ENCODE assay signal across 8 cellular contexts in the genomic region with DNA sequence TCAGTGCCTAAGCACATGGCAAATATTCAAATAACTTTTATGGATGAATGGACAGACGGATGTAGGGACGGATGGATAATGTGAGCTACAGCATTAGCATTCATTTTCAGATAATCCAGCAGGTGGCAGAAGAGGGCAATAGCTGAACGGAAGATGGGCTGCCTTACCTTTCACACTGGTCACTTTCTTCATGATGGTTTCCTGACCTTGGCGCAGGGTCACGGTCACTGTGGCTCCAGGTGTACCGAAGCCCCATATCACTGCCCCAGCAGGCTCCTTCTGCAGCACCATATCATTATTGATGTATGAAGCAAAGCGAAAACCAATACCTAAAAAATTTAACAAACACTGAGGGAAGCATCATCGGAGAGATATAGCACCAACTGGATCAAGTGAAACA. TPM values are rescaled to one million over a fixed set of nuclear protein-coding genes. Genes with fewer than 3 reads are reported as not detected.
DNase-seq lines count a peak whose midpoint lies in the region; ATAC-seq, FAIRE-seq and TF ChIP-seq lines count a peak whose summit lies in the region.

No MANE protein-coding gene starts in this region.

- CTCF ChIA-PET in HCT116 (lab: Charles Lee), result interaction anchor here (0.6 to 3.0 kb wide), 16 partner anchors 9 to 207 kb away, joined by 3 to 28 read pairs (median 4); a partner anchor contains a TSS
- CTCF ChIA-PET in endothelial cell of umbilical vein (lab: Charles Lee), result interaction anchor here (0.6 to 8.9 kb wide), 45 partner anchors 10 to 207 kb away, joined by 3 to 267 read pairs (median 6); a partner anchor contains a TSS

- H3K27ac ChIP-seq in HCT116 (ENCODE audit: low read depth, low read length) (no peak overlapping the region), WERI-Rb-1 (no peak overlapping the region), endothelial cell of umbilical vein (ENCODE audit: insufficient read depth, low read depth, low read length) (no peak overlapping the region)

- POLR2A ChIA-PET in HCT116 (lab: Charles Lee), result interaction anchor here (0.9 kb wide), 1 partner anchor 125 kb away, joined by 3 read pairs; no protein-coding TSS in a partner anchor
- POLR2A ChIA-PET in endothelial cell of umbilical vein (lab: Charles Lee), result interaction anchor here (1.0 to 1.5 kb wide), 3 partner anchors 84 to 168 kb away, joined by 4 to 5 read pairs (median 4); no protein-coding TSS in a partner anchor

- H3K4me1 ChIP-seq in HCT116 (ENCODE audit: control insufficient read depth in 1 of 2, insufficient read depth in 2 of 2, low read length in 2 of 2), result peaks cover 0 to 12% of the 10 kb centered on the region in 2 experiments; a peak in 2 of 4 replicates
- H3K4me1 ChIP-seq in endothelial cell of umbilical vein (ENCODE audit: control insufficient read depth, extremely low read depth, insufficient read depth, low read length), result peaks cover 12% of the 10 kb centered on the region

- no peaks in the 10 kb centered on the region for H3K79me2 ChIP-seq in HCT116 (ENCODE audit: insufficient read depth, low read length)
- H3K79me2 ChIP-seq in endothelial cell of umbilical vein (ENCODE audit: control insufficient read depth, insufficient read depth, low read length), result no peaks in the 10 kb centered on the region

- no peak overlapping the region for H2AFZ ChIP-seq in HCT116 (ENCODE audit: low read depth, low read length, poor library complexity, severe bottlenecking)
- no peak overlapping the region for H2AFZ ChIP-seq in endothelial cell of umbilical vein (ENCODE audit: low read depth, low read length)

- H3K4me2 ChIP-seq in HCT116 (ENCODE audit: low read length) (no peak overlapping the region), endothelial cell of umbilical vein (ENCODE audit: insufficient read depth, low read length) (no peak overlapping the region)

- H3K9me3 ChIP-seq in HCT116 (ENCODE audit: control insufficient read depth in 1 of 2, insufficient read depth in 1 of 2, low read depth in 1 of 2, low read length in 2 of 2) (no peaks in the 10 kb centered on the region), WERI-Rb-1 (ENCODE audit: severe bottlenecking) (no peaks in the 10 kb centered on the region), endothelial cell of umbilical vein (replicated peaks; ENCODE audit: control insufficient read depth, insufficient read depth, low read length) (no peaks in the 10 kb centered on the region)

- dilution Hi-C loops in endothelial cell of umbilical vein (cut with MboI; ENCODE audit: extremely low pct_ligation_motif_present, low sequenced_read_pairs), result loop anchor here (10.0 kb wide), 1 partner anchor 166 kb away; no protein-coding TSS in a partner anchor

- H3K27me3 ChIP-seq in HCT116 (ENCODE audit: insufficient read depth, low read length) (no peaks in the 10 kb centered on the region), WERI-Rb-1 (ENCODE audit: insufficient read depth, low read depth, severe bottlenecking) (no peaks in the 10 kb centered on the region), endothelial cell of umbilical vein (ENCODE audit: control insufficient read depth in 2 of 2, insufficient read depth in 2 of 2, low read length in 2 of 2) (no peaks in the 10 kb centered on the region)

- H3K36me3 Mint-ChIP-seq in nephron progenitor cell (ENCODE audit: low read depth), result no peaks in the 10 kb centered on the region

- H3K4me3 ChIP-seq in HCT116 (replicated peaks in 1 of 2; ENCODE audit: low read depth in 1 of 2, low read length in 2 of 2) (no peak overlapping the region), WERI-Rb-1 (ENCODE audit: low read depth, low read length) (no peak overlapping the region), endothelial cell of umbilical vein (replicated peaks in 1 of 3; ENCODE audit: insufficient read depth in 1 of 3, low read depth in 1 of 3, low read length in 3 of 3) (no peak overlapping the region)

- no peaks in the 10 kb centered on the region for H4K20me1 ChIP-seq in HCT116 (ENCODE audit: insufficient read depth)
- no peaks in the 10 kb centered on the region for H4K20me1 ChIP-seq in endothelial cell of umbilical vein (replicated peaks; ENCODE audit: control insufficient read depth, extremely low read depth, insufficient read depth, low read length)

- intact Hi-C loops in HCT116 (cut with micrococcal nuclease) (loop anchor here (1.0 kb wide), 4 partner anchors 94 to 198 kb away; no protein-coding TSS in a partner anchor), endothelial cell of umbilical vein (cut with micrococcal nuclease) (loop anchor here (1.0 kb wide), 8 partner anchors 25 to 198 kb away; no protein-coding TSS in a partner anchor)

- RAD21 ChIA-PET in HCT116 (lab: Charles Lee; ENCODE audit: low non-redundant PET in 1 of 2, low total read pairs in 2 of 2, uncharacterized antibody in 2 of 2, unreplicated experiment in 2 of 2), result interaction anchor here (0.6 to 1.1 kb wide), 5 partner anchors 78 to 184 kb away, joined by 3 to 5 read pairs (median 4); no protein-coding TSS in a partner anchor

- no peaks in the 10 kb centered on the region for H3K9me2 ChIP-seq in HCT116 (ENCODE audit: insufficient read depth)

- H3K9ac ChIP-seq in HCT116 (ENCODE audit: low read length) (no peak overlapping the region), endothelial cell of umbilical vein (replicated peaks; ENCODE audit: extremely low read depth, insufficient read depth, low read length) (no peak overlapping the region)

- no peak overlapping the region for H3K27ac Mint-ChIP-seq in nephron progenitor cell

- TF ChIP-seq CTCF in HCT116 (IDR thresholded peaks at IDR 0.05 in 2 of 3, conservative IDR thresholded peaks at IDR 0.05 in 1 of 3; ENCODE audit: borderline replicate concordance in 1 of 3, insufficient read depth in 1 of 3, low read depth in 2 of 3, low read length in 2 of 3) (peak; percentile 40 to 87 (median 67)), WERI-Rb-1 (IDR thresholded peaks at IDR 0.05; ENCODE audit: low read depth, low read length) (peak; percentile 78), endothelial cell of umbilical vein (IDR thresholded peaks at IDR 0.05; ENCODE audit: extremely low read depth in 1 of 2, insufficient read depth in 1 of 2, low read depth in 1 of 2, low read length in 2 of 2) (peak; percentile 61 to 66), nephron progenitor cell (IDR thresholded peaks at IDR 0.05) (peak; percentile 75)

- peak; percentile 94 for TF ChIP-seq RAD21 in HCT116 (IDR thresholded peaks at IDR 0.05; ENCODE audit: low read depth)

- peaks cover 9% of the 10 kb centered on the region for H3K27me3 Mint-ChIP-seq in nephron progenitor cell (ENCODE audit: low read depth, poor library complexity)

- H3K9me3 Mint-ChIP-seq in nephron progenitor cell, result no peaks in the 10 kb centered on the region

- peaks cover 2% of the 10 kb centered on the region for H3K4me1 Mint-ChIP-seq in nephron progenitor cell

- TF ChIP-seq POLR2A in HCT116 (IDR thresholded peaks at IDR 0.05; ENCODE audit: borderline replicate concordance, extremely low read depth, insufficient read depth, insufficient read length), result no peak
- TF ChIP-seq POLR2A in endothelial cell of umbilical vein (IDR thresholded peaks at IDR 0.05; ENCODE audit: low read depth, low read length), result no peak

- H3K36me3 ChIP-seq in HCT116 (ENCODE audit: control insufficient read depth in 1 of 2, insufficient read depth in 2 of 2, low read length in 2 of 2) (no peaks in the 10 kb centered on the region), WERI-Rb-1 (no peaks in the 10 kb centered on the region), endothelial cell of umbilical vein (ENCODE audit: control insufficient read depth in 2 of 2, extremely low read depth in 1 of 2, insufficient read depth in 2 of 2, low read length in 2 of 2) (no peaks in the 10 kb centered on the region)

- no peaks in the 10 kb centered on the region for H3K9me1 ChIP-seq in endothelial cell of umbilical vein (replicated peaks; ENCODE audit: control insufficient read depth, extremely low read depth, insufficient read depth, low read length)

- H3K4me3 Mint-ChIP-seq in nephron progenitor cell, result no peak overlapping the region

- DNase-seq in NCI-H524 (lab: John Stamatoyannopoulos, UW) (peak; percentile 5 to 44), NCI-H524 treated with DMSO at 0.1 percent for 48 hours (lab: John Stamatoyannopoulos, UW) (no peak), HCT116 (ENCODE audit: low read depth, low spot score) (peak; percentile 28), NCI-H2081 treated with DMSO at 0.1 percent for 48 hours (lab: John Stamatoyannopoulos, UW) (peak; percentile 5), WERI-Rb-1 (peak; percentile 43), endothelial cell of umbilical vein (ENCODE audit: low read depth, low spot score) (peak; percentile 64), nephron progenitor cell (peak; percentile 46)

- ATAC-seq in HCT116 (peak; percentile 46), GM18870 (IDR thresholded peaks at IDR 0.05; ENCODE audit: unreplicated experiment) (no peak)

- BruUV-seq in HCT116 (replicated peaks; lab: Mats Ljungman, UMichigan) (no TSS peak), endothelial cell of umbilical vein (replicated peaks; lab: Mats Ljungman, UMichigan) (no TSS peak)

- FAIRE-seq in endothelial cell of umbilical vein (lab: Jason Lieb, UNC), result peak; percentile 93

RNA-seq across cellular contexts. Expression of a gene that starts 4.3 kb away (rescaled TPM):
- 39.2 TPM for total RNA-seq in HCT116 (2021; ENCODE audit: unreplicated experiment)
- polyA plus RNA-seq in HCT116 (2012), result 23.5 and 25.2 TPM in 2 replicates
- 15.1 and 16.9 TPM in 2 replicates for total RNA-seq in endothelial cell of umbilical vein
- 22.1 and 23.9 TPM in 2 replicates for polyA plus RNA-seq in endothelial cell of umbilical vein
- polyA plus RNA-seq in endothelial cell of umbilical vein (2011; cell fraction: cytosol; rRNA removed), result 18.3 TPM in 2 replicates
- 17.3 and 19.9 TPM in 2 replicates for polyA plus RNA-seq in endothelial cell of umbilical vein (2011; cell fraction: nucleus; rRNA removed)
- 24.2 and 28.2 TPM in 2 replicates for polyA plus RNA-seq in endothelial cell of umbilical vein (2012)
- polyA minus RNA-seq in endothelial cell of umbilical vein, result 24.5 and 25.2 TPM in 2 replicates
- 3.2 TPM for polyA minus RNA-seq in endothelial cell of umbilical vein (2011; cell fraction: cytosol; rRNA and poly(A)+ RNA removed)
- polyA minus RNA-seq in endothelial cell of umbilical vein (2011; cell fraction: nucleus; rRNA and poly(A)+ RNA removed), result 7.5 and 8.1 TPM in 2 replicates

RNA-seq across cellular contexts. Expression of a gene that starts 4.5 kb away (rescaled TPM):
- total RNA-seq in HCT116 (2021; ENCODE audit: unreplicated experiment) (12.9 TPM), endothelial cell of umbilical vein (4.7 and 6.1 TPM in 2 replicates)
- polyA plus RNA-seq in HCT116 (2012), result 11.5 and 11.8 TPM in 2 replicates
- 2.8 and 3.9 TPM in 2 replicates for polyA plus RNA-seq in endothelial cell of umbilical vein
- 7.7 and 8.6 TPM in 2 replicates for polyA plus RNA-seq in endothelial cell of umbilical vein (2011; cell fraction: cytosol; rRNA removed)
- polyA plus RNA-seq in endothelial cell of umbilical vein (2011; cell fraction: nucleus; rRNA removed), result 3.3 and 5.8 TPM in 2 replicates
- 9.8 and 15.4 TPM in 2 replicates for polyA plus RNA-seq in endothelial cell of umbilical vein (2012)
- polyA minus RNA-seq in endothelial cell of umbilical vein, result 5.3 and 6.7 TPM in 2 replicates
- 1.8 TPM for polyA minus RNA-seq in endothelial cell of umbilical vein (2011; cell fraction: cytosol; rRNA and poly(A)+ RNA removed)
- 3.1 and 3.5 TPM in 2 replicates for polyA minus RNA-seq in endothelial cell of umbilical vein (2011; cell fraction: nucleus; rRNA and poly(A)+ RNA removed)

RNA-seq across cellular contexts. Expression of a gene that starts 46.5 kb away (rescaled TPM):
- total RNA-seq in HCT116 (2021; ENCODE audit: unreplicated experiment) (29.6 TPM), endothelial cell of umbilical vein (29.6 and 34.4 TPM in 2 replicates)
- 18.8 and 23.3 TPM in 2 replicates for polyA plus RNA-seq in HCT116 (2012)
- 22.4 and 24.3 TPM in 2 replicates for polyA plus RNA-seq in endothelial cell of umbilical vein
- 17.4 and 20.9 TPM in 2 replicates for polyA plus RNA-seq in endothelial cell of umbilical vein (2011; cell fraction: cytosol; rRNA removed)
- 124 and 125 TPM in 2 replicates for polyA plus RNA-seq in endothelial cell of umbilical vein (2011; cell fraction: nucleus; rRNA removed)
- polyA plus RNA-seq in endothelial cell of umbilical vein (2012), result 29.5 and 29.7 TPM in 2 replicates
- 23.0 and 24.4 TPM in 2 replicates for polyA minus RNA-seq in endothelial cell of umbilical vein
- polyA minus RNA-seq in endothelial cell of umbilical vein (2011; cell fraction: cytosol; rRNA and poly(A)+ RNA removed), result 7.8 TPM
- 33.1 and 35.3 TPM in 2 replicates for polyA minus RNA-seq in endothelial cell of umbilical vein (2011; cell fraction: nucleus; rRNA and poly(A)+ RNA removed)

RNA-seq across cellular contexts. Expression of a gene that starts 58.0 kb away (rescaled TPM):
- total RNA-seq in HCT116 (2021; ENCODE audit: unreplicated experiment) (not detected), endothelial cell of umbilical vein (not detected in 2 replicates)
- not detected in 2 replicates for polyA plus RNA-seq in HCT116 (2012)
- not detected in 2 replicates for polyA plus RNA-seq in endothelial cell of umbilical vein
- not detected in 2 replicates for polyA plus RNA-seq in endothelial cell of umbilical vein (2011; cell fraction: cytosol; rRNA removed)
- polyA plus RNA-seq in endothelial cell of umbilical vein (2011; cell fraction: nucleus; rRNA removed), result not detected in 2 replicates
- polyA plus RNA-seq in endothelial cell of umbilical vein (2012), result not detected in 2 replicates
- not detected in 2 replicates for polyA minus RNA-seq in endothelial cell of umbilical vein
- polyA minus RNA-seq in endothelial cell of umbilical vein (2011; cell fraction: cytosol; rRNA and poly(A)+ RNA removed), result not detected
- polyA minus RNA-seq in endothelial cell of umbilical vein (2011; cell fraction: nucleus; rRNA and poly(A)+ RNA removed), result not detected in 2 replicates
